In the genomic region with DNA sequence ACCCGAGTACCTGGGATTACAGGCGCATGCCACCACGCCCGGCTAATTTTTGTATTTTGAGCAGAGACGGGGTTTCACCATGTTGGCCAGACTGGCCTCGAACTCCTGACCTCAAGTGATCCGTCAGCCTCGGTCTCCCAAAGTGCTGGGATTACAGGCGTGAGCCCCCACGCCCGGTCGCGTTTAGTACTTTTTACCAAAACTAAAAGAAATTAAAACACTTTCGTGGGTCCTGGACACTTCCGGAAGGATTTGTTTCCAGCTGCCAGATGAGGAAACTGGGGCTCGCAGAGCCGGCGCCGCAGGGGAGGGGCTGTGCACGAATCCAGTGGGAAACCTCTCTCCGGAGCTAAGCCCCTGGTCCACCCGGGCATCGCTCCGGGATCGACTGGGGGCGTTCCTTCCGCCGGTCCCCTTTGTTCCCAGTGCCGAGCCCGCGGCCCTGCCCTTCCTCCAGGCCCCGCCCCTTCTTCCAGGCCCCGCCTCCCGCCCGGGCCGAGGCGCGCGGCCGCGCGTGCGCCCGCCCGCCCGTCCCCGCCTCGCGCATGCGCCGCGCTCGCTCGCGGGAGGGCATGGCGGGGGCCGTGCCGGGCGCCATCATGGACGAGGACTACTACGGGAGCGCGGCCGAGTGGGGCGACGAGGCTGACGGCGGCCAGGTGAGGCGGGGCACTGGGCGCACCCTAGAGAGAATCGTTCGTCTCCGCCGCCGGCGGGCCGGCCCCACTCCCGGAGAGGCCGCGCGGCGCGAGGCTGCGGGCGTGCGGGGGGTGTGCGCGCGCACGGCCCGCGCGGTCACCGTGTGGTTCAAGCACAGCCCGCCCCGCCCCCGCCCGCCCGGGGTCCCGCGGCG, we compare ENCODE assay signal across 1 cellular context.
TF ChIP-seq lines count a peak whose summit lies in the region.

A gene with protein sequence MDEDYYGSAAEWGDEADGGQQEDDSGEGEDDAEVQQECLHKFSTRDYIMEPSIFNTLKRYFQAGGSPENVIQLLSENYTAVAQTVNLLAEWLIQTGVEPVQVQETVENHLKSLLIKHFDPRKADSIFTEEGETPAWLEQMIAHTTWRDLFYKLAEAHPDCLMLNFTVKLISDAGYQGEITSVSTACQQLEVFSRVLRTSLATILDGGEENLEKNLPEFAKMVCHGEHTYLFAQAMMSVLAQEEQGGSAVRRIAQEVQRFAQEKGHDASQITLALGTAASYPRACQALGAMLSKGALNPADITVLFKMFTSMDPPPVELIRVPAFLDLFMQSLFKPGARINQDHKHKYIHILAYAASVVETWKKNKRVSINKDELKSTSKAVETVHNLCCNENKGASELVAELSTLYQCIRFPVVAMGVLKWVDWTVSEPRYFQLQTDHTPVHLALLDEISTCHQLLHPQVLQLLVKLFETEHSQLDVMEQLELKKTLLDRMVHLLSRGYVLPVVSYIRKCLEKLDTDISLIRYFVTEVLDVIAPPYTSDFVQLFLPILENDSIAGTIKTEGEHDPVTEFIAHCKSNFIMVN (plus strand): TSS at position 546 of the 853 bp plus-strand sequence. CDS start 54 bp downstream, at position 600.

TF ChIP-seq in HepG2, 621 proteins besides CTCF, POLR2A, EP300 and RAD21 (continued from another document and continues in another):
- TF ChIP-seq, protein P1, sequence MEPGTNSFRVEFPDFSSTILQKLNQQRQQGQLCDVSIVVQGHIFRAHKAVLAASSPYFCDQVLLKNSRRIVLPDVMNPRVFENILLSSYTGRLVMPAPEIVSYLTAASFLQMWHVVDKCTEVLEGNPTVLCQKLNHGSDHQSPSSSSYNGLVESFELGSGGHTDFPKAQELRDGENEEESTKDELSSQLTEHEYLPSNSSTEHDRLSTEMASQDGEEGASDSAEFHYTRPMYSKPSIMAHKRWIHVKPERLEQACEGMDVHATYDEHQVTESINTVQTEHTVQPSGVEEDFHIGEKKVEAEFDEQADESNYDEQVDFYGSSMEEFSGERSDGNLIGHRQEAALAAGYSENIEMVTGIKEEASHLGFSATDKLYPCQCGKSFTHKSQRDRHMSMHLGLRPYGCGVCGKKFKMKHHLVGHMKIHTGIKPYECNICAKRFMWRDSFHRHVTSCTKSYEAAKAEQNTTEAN (CRISPR knock-in tag; conservative IDR thresholded peaks at IDR 0.05), result peak; percentile 72
- TF ChIP-seq ZNF615 (CRISPR knock-in tag; IDR thresholded peaks at IDR 0.05; ENCODE audit: borderline replicate concordance) (no peak), ZEB1 (IDR thresholded peaks at IDR 0.05; ENCODE audit: insufficient replicate concordance, low read depth) (no peak), ZNF792 (CRISPR knock-in tag; IDR thresholded peaks at IDR 0.05) (no peak; the same call in 1 of the 2 replicates), SRSF4 (IDR thresholded peaks at IDR 0.05; ENCODE audit: low read depth, low read length, poor library complexity, severe bottlenecking) (no peak), NFE2 (CRISPR knock-in tag; IDR thresholded peaks at IDR 0.05) (no peak), AGO2 (optimal IDR thresholded peaks at IDR 0.05; ENCODE audit: low read depth, low read length) (peak; percentile 42), ETV5 (CRISPR knock-in tag; IDR thresholded peaks at IDR 0.05; ENCODE audit: borderline replicate concordance) (peak; percentile 94), ZBTB38 (CRISPR knock-in tag; IDR thresholded peaks at IDR 0.05) (peak; percentile 38; the same call in 1 of the 2 replicates), ZNF780A (CRISPR knock-in tag; IDR thresholded peaks at IDR 0.05) (no peak), DMAP1 (CRISPR knock-in tag; IDR thresholded peaks at IDR 0.05) (peak; percentile 88), FOSL2 (CRISPR knock-in tag; IDR thresholded peaks at IDR 0.05) (0 out of 2 replicates have a peak, but pooled peaks have one; percentile 3), MAFG (CRISPR knock-in tag; IDR thresholded peaks at IDR 0.05) (no peak), TBP (CRISPR knock-in tag; IDR thresholded peaks at IDR 0.05) (0 out of 2 replicates have a peak, but pooled peaks have one; percentile 42), ZNF577 (CRISPR knock-in tag; IDR thresholded peaks at IDR 0.05; ENCODE audit: borderline replicate concordance, low read depth) (no peak), ZFX (CRISPR knock-in tag; IDR thresholded peaks at IDR 0.05; ENCODE audit: low read depth) (peak; percentile 72), ZC3H4 (CRISPR knock-in tag; IDR thresholded peaks at IDR 0.05; ENCODE audit: borderline replicate concordance) (no peak), GTF2F1 (IDR thresholded peaks at IDR 0.05; ENCODE audit: low read length) (no peak), ZZZ3 (CRISPR knock-in tag; IDR thresholded peaks at IDR 0.05; ENCODE audit: borderline replicate concordance) (no peak)
- TF ChIP-seq, protein P2, sequence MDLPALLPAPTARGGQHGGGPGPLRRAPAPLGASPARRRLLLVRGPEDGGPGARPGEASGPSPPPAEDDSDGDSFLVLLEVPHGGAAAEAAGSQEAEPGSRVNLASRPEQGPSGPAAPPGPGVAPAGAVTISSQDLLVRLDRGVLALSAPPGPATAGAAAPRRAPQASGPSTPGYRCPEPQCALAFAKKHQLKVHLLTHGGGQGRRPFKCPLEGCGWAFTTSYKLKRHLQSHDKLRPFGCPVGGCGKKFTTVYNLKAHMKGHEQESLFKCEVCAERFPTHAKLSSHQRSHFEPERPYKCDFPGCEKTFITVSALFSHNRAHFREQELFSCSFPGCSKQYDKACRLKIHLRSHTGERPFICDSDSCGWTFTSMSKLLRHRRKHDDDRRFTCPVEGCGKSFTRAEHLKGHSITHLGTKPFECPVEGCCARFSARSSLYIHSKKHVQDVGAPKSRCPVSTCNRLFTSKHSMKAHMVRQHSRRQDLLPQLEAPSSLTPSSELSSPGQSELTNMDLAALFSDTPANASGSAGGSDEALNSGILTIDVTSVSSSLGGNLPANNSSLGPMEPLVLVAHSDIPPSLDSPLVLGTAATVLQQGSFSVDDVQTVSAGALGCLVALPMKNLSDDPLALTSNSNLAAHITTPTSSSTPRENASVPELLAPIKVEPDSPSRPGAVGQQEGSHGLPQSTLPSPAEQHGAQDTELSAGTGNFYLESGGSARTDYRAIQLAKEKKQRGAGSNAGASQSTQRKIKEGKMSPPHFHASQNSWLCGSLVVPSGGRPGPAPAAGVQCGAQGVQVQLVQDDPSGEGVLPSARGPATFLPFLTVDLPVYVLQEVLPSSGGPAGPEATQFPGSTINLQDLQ (CRISPR knock-in tag; IDR thresholded peaks at IDR 0.05), result peak; percentile 93
- TF ChIP-seq, protein P3, sequence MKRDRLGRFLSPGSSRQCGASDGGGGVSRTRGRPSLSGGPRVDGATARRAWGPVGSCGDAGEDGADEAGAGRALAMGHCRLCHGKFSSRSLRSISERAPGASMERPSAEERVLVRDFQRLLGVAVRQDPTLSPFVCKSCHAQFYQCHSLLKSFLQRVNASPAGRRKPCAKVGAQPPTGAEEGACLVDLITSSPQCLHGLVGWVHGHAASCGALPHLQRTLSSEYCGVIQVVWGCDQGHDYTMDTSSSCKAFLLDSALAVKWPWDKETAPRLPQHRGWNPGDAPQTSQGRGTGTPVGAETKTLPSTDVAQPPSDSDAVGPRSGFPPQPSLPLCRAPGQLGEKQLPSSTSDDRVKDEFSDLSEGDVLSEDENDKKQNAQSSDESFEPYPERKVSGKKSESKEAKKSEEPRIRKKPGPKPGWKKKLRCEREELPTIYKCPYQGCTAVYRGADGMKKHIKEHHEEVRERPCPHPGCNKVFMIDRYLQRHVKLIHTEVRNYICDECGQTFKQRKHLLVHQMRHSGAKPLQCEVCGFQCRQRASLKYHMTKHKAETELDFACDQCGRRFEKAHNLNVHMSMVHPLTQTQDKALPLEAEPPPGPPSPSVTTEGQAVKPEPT (CRISPR knock-in tag; IDR thresholded peaks at IDR 0.05; ENCODE audit: low read depth), result no peak
- TF ChIP-seq, protein P4, sequence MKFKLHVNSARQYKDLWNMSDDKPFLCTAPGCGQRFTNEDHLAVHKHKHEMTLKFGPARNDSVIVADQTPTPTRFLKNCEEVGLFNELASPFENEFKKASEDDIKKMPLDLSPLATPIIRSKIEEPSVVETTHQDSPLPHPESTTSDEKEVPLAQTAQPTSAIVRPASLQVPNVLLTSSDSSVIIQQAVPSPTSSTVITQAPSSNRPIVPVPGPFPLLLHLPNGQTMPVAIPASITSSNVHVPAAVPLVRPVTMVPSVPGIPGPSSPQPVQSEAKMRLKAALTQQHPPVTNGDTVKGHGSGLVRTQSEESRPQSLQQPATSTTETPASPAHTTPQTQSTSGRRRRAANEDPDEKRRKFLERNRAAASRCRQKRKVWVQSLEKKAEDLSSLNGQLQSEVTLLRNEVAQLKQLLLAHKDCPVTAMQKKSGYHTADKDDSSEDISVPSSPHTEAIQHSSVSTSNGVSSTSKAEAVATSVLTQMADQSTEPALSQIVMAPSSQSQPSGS (CRISPR knock-in tag; IDR thresholded peaks at IDR 0.05), result peak; percentile 54; the same call in 1 of the 2 replicates
- TF ChIP-seq, protein P5, sequence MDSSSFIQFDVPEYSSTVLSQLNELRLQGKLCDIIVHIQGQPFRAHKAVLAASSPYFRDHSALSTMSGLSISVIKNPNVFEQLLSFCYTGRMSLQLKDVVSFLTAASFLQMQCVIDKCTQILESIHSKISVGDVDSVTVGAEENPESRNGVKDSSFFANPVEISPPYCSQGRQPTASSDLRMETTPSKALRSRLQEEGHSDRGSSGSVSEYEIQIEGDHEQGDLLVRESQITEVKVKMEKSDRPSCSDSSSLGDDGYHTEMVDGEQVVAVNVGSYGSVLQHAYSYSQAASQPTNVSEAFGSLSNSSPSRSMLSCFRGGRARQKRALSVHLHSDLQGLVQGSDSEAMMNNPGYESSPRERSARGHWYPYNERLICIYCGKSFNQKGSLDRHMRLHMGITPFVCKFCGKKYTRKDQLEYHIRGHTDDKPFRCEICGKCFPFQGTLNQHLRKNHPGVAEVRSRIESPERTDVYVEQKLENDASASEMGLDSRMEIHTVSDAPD (CRISPR knock-in tag; IDR thresholded peaks at IDR 0.05), result 0 out of 2 replicates have a peak, but pooled peaks have one; percentile 55
- TF ChIP-seq, protein P6, sequence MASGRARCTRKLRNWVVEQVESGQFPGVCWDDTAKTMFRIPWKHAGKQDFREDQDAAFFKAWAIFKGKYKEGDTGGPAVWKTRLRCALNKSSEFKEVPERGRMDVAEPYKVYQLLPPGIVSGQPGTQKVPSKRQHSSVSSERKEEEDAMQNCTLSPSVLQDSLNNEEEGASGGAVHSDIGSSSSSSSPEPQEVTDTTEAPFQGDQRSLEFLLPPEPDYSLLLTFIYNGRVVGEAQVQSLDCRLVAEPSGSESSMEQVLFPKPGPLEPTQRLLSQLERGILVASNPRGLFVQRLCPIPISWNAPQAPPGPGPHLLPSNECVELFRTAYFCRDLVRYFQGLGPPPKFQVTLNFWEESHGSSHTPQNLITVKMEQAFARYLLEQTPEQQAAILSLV (CRISPR knock-in tag; IDR thresholded peaks at IDR 0.05; ENCODE audit: borderline replicate concordance), result no peak
- TF ChIP-seq, protein P7, sequence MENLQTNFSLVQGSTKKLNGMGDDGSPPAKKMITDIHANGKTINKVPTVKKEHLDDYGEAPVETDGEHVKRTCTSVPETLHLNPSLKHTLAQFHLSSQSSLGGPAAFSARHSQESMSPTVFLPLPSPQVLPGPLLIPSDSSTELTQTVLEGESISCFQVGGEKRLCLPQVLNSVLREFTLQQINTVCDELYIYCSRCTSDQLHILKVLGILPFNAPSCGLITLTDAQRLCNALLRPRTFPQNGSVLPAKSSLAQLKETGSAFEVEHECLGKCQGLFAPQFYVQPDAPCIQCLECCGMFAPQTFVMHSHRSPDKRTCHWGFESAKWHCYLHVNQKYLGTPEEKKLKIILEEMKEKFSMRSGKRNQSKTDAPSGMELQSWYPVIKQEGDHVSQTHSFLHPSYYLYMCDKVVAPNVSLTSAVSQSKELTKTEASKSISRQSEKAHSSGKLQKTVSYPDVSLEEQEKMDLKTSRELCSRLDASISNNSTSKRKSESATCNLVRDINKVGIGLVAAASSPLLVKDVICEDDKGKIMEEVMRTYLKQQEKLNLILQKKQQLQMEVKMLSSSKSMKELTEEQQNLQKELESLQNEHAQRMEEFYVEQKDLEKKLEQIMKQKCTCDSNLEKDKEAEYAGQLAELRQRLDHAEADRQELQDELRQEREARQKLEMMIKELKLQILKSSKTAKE (CRISPR knock-in tag; IDR thresholded peaks at IDR 0.05; ENCODE audit: borderline replicate concordance), result no peak
